1 cellular context compared by ENCODE assay signal in genomic region chr7:25124485-25125136, GRCh38.
TF ChIP-seq lines count a peak whose summit lies in the region.

No MANE protein-coding gene starts in this region.

TF ChIP-seq in GM23338, 12 proteins besides CTCF, POLR2A, EP300 and RAD21 (continued from another document):
- TF ChIP-seq REST (IDR thresholded peaks at IDR 0.05; ENCODE audit: unreplicated experiment) (no peak), ZNF462 (CRISPR knock-in tag; IDR thresholded peaks at IDR 0.05) (no peak)
TF ChIP-seq in GM23338: peak in this region for 0.
